ENCODE assay signal across 16 cellular contexts in the genomic region with DNA sequence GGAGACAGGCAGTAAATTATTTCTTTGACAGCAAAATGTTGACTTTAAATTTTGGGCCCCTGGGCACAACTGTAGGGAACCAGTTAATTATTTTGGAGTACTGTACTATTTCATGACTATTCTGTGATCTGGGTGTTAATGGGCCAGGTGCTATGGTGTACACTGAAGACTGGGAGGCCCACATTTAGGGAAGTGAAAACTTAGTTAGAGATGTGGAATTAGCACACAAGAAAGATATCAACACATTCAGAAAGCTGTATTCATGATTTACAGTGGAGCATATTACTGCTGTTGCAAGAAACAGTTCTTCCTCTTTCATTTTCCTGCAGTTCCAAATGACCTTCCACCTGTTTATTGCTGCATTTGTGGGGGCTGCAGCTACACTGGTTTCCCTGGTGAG. TPM values are rescaled to one million over a fixed set of nuclear protein-coding genes. Genes with fewer than 3 reads are reported as not detected.
DNase-seq lines count a peak whose midpoint lies in the region; ATAC-seq, FAIRE-seq and TF ChIP-seq lines count a peak whose summit lies in the region.
"Had no signal": no experiment of that assay in that cellular context is flagged by ENCODE, and none has a peak within 500 bp of the region (broad histone marks: within the 10 kb centered on the region; RNA-seq: fewer than 3 reads in every experiment).

No MANE protein-coding gene starts in this region.

- no peak for FAIRE-seq in GM12878 (lab: Jason Lieb, UNC)

- in situ Hi-C loops in GM12878 (cut with MboI), result no loop called here

- RAD21 ChIA-PET in GM12878 (lab: Charles Lee; ENCODE audit: unreplicated experiment), result no interaction called here

- ATAC-seq in GM18907 (IDR thresholded peaks at IDR 0.05; ENCODE audit: unreplicated experiment), result peak; percentile 90
- ATAC-seq in GM21825 (IDR thresholded peaks at IDR 0.05; ENCODE audit: unreplicated experiment), result peak; percentile 57
- ATAC-seq in HG03378 (IDR thresholded peaks at IDR 0.05; ENCODE audit: unreplicated experiment), result peak; percentile 72
- ATAC-seq in GM12878, result peak; percentile 85
- no peak for ATAC-seq in activated CD8-positive, alpha-beta memory T cell treated with anti-CD3 and anti-CD28 coated beads, Interleukin-2, amount 10 ng/mL, durations not matched to agents 7 days and 5 days

- intact Hi-C loops in GM12878 (cut with micrococcal nuclease; ENCODE audit: unreplicated experiment), result no loop called here

- no peaks in the 10 kb centered on the region for H3K4me1 ChIP-seq in GM12878 (ENCODE audit: control insufficient read depth, insufficient read depth, low read length)

- H3K4me1 Mint-ChIP-seq in activated CD8-positive, alpha-beta memory T cell treated with anti-CD3 and anti-CD28 coated beads, Interleukin-2, amount 10 ng/mL, durations not matched to agents 7 days and 5 days, result no peaks in the 10 kb centered on the region

- H3K27me3 ChIP-seq in GM12878 (replicated peaks in 1 of 2; ENCODE audit: control insufficient read depth in 2 of 2, insufficient read depth in 2 of 2, low read length in 1 of 2), result no peaks in the 10 kb centered on the region
- H3K27me3 ChIP-seq: cardiac muscle cell had no signal

- no peak for TF ChIP-seq CTCF in GM12878 (IDR thresholded peaks at IDR 0.05 in 2 of 3, conservative IDR thresholded peaks at IDR 0.05 in 1 of 3; ENCODE audit: control insufficient read depth in 2 of 3, extremely low read depth in 1 of 3, insufficient read depth in 1 of 3, low read depth in 3 of 3, low read length in 3 of 3)

- CTCF ChIA-PET in GM12878 (lab: Yijun Ruan, JAX), result no interaction called here
- CTCF ChIA-PET in activated CD8-positive, alpha-beta memory T cell treated with anti-CD3 and anti-CD28 coated beads, Interleukin-2, amount 10 ng/mL, durations not matched to agents 7 days and 5 days (lab: Charles Lee), result no interaction called here

- no peak overlapping the region for H3K4me3 ChIP-seq in GM12878
- H3K4me3 ChIP-seq: cardiac muscle cell had no signal

- POLR2A ChIA-PET in GM12878 (lab: Charles Lee), result no interaction called here

- H3K27ac Mint-ChIP-seq in activated CD8-positive, alpha-beta memory T cell treated with anti-CD3 and anti-CD28 coated beads, Interleukin-2, amount 10 ng/mL, durations not matched to agents 7 days and 5 days, result no peak overlapping the region
- H3K27ac Mint-ChIP-seq: CD4-positive, alpha-beta T cell had no signal

- SMC1A ChIA-PET in GM12878 (lab: Charles Lee; ENCODE audit: uncharacterized antibody, unreplicated experiment), result no interaction called here

- TF ChIP-seq EP300 in GM12878 (IDR thresholded peaks at IDR 0.05; ENCODE audit: borderline replicate concordance in 1 of 2, control insufficient read depth in 1 of 2, low read depth in 2 of 2, low read length in 2 of 2), result peak in 1 of 2 experiments; percentile 29; a peak in 1 of 4 replicates

- no peaks in the 10 kb centered on the region for H3K9me3 Mint-ChIP-seq in activated CD8-positive, alpha-beta memory T cell treated with anti-CD3 and anti-CD28 coated beads, Interleukin-2, amount 10 ng/mL, durations not matched to agents 7 days and 5 days (ENCODE audit: low read depth)
- H3K9me3 Mint-ChIP-seq: CD4-positive, alpha-beta T cell had no signal

- H3K9ac ChIP-seq in GM12878 (ENCODE audit: control insufficient read depth, insufficient read depth, low read length), result no peak overlapping the region
- H3K9ac ChIP-seq: parathyroid adenoma had no signal

- no TSS peak for BruUV-seq in GM12878 (replicated peaks; lab: Mats Ljungman, UMichigan)

- H3K36me3 Mint-ChIP-seq in activated CD8-positive, alpha-beta memory T cell treated with anti-CD3 and anti-CD28 coated beads, Interleukin-2, amount 10 ng/mL, durations not matched to agents 7 days and 5 days, result no peaks in the 10 kb centered on the region

- no peak for TF ChIP-seq POLR2A in GM12878 (IDR thresholded peaks at IDR 0.05; ENCODE audit: low read depth, low read length)

- H3K27me3 Mint-ChIP-seq in activated CD8-positive, alpha-beta memory T cell treated with anti-CD3 and anti-CD28 coated beads, Interleukin-2, amount 10 ng/mL, durations not matched to agents 7 days and 5 days, result peaks cover 13% of the 10 kb centered on the region
- H3K27me3 Mint-ChIP-seq: CD4-positive, alpha-beta T cell had no signal

- H3K4me3 Mint-ChIP-seq in activated CD8-positive, alpha-beta memory T cell treated with anti-CD3 and anti-CD28 coated beads, Interleukin-2, amount 10 ng/mL, durations not matched to agents 7 days and 5 days, result no peak overlapping the region
- H3K4me3 Mint-ChIP-seq: CD4-positive, alpha-beta T cell had no signal

- no peak overlapping the region for H3K4me2 ChIP-seq in GM12878 (ENCODE audit: control insufficient read depth, insufficient read depth)

- no peak for TF ChIP-seq RAD21 in GM12878 (IDR thresholded peaks at IDR 0.05; ENCODE audit: insufficient read depth, low read depth, low read length)

- H2AFZ ChIP-seq in GM12878 (ENCODE audit: control insufficient read depth, low read depth, low read length), result no peak overlapping the region
- H2AFZ ChIP-seq: parathyroid adenoma had no signal

- H3K27ac ChIP-seq in GM12878 (ENCODE audit: control insufficient read depth, insufficient read depth), result no peak overlapping the region
- H3K27ac ChIP-seq: cardiac muscle cell, parathyroid adenoma had no signal

- no peaks in the 10 kb centered on the region for H4K20me1 ChIP-seq in GM12878 (ENCODE audit: control insufficient read depth, insufficient read depth)

- DNase-seq in GM12878 (ENCODE audit: low read depth, low spot score), result no peak
- DNase-seq in NCI-H2029 treated with DMSO at 0.1 percent for 48 hours (lab: John Stamatoyannopoulos, UW), result no peak
- no peak for DNase-seq in activated CD8-positive, alpha-beta memory T cell treated with anti-CD3 and anti-CD28 coated beads, Interleukin-2, amount 10 ng/mL, durations not matched to agents 7 days and 5 days
- no peak for DNase-seq in activated naive CD4-positive, alpha-beta T cell treated with Interleukin-2 at 50 U/mL for 16 hours
- no peak for DNase-seq in NCI-H187 treated with DMSO at 0.1 percent for 48 hours (lab: John Stamatoyannopoulos, UW)
- DNase-seq: activated gamma-delta T cell treated with Interleukin-2 at 50 U/mL for 16 hours; CD4-positive, alpha-beta T cell; hypothalamus; NCI-H1092; NCI-H748 treated with DMSO at 0.1 percent for 48 hours; stimulated activated naive CD4-positive, alpha-beta T cell had no signal

- no peaks in the 10 kb centered on the region for H3K9me3 ChIP-seq in GM12878 (replicated peaks; ENCODE audit: control insufficient read depth, insufficient read depth, low read length)

- H3K79me2 ChIP-seq in GM12878 (ENCODE audit: control insufficient read depth, insufficient read depth, low read length), result no peaks in the 10 kb centered on the region
- H3K79me2 ChIP-seq: parathyroid adenoma had no signal

- H3K36me3 ChIP-seq in GM12878 (ENCODE audit: control insufficient read depth in 2 of 2, insufficient read depth in 2 of 2, low read length in 1 of 2), result no peaks in the 10 kb centered on the region
- H3K36me3 ChIP-seq: cardiac muscle cell had no signal

TF ChIP-seq in GM12878, 131 proteins besides CTCF, POLR2A, EP300 and RAD21 (continues in another document):
- TF ChIP-seq YY1 (IDR thresholded peaks at IDR 0.05; ENCODE audit: low read depth, low read length) (no peak), NR2F1 (conservative IDR thresholded peaks at IDR 0.05) (0 out of 2 replicates have a peak, but pooled peaks have one; percentile 32), TCF12 (IDR thresholded peaks at IDR 0.05; ENCODE audit: low read depth, low read length) (no peak), RAD51 (IDR thresholded peaks at IDR 0.05) (no peak), MTA2 (IDR thresholded peaks at IDR 0.05; ENCODE audit: low read depth) (peak; percentile 67), JUND (IDR thresholded peaks at IDR 0.05; ENCODE audit: low read depth, low read length) (no peak), RBBP5 (conservative IDR thresholded peaks at IDR 0.05) (no peak)

RNA-seq across cellular contexts. Expression of a gene that starts 12.4 kb away (rescaled TPM):
- not detected in 2 replicates for total RNA-seq in GM12878 (2013; cell fraction: nucleolus; rRNA removed)
- total RNA-seq in GM12878 (2014; rRNA removed), result not detected in 2 replicates
- total RNA-seq in GM12878 (2014; rRNA removed; fragmentation: Illumina TruSeq; extraction: Trizol), result not detected in 2 replicates
- not detected in 2 replicates for total RNA-seq in GM12878 (2021)
- polyA plus RNA-seq in GM12878 (2011; ENCODE audit: low read depth), result not detected
- not detected in 2 replicates for polyA plus RNA-seq in GM12878 (2011; rRNA removed)
- polyA plus RNA-seq in GM12878 (2011; cell fraction: cytosol; rRNA removed), result not detected in 2 replicates
- polyA plus RNA-seq in GM12878 (2011; cell fraction: nucleus; rRNA removed), result not detected in 2 replicates
- not detected in 2 replicates for polyA plus RNA-seq in GM12878 (2012)
- not detected in 2 replicates for polyA plus RNA-seq in GM12878 (2014; fragmentation: Illumina TruSeq; extraction: Trizol)
- polyA plus RNA-seq in GM12878 (2014; fragmentation: Nextera tagmentation; extraction: Ambion mirVana), result not detected
- not detected in 2 replicates for polyA plus RNA-seq in GM12878 (2014; rRNA removed)
- not detected for polyA plus RNA-seq in GM12878 (2016; fragmentation: Nextera tagmentation; extraction: Ambion mirVana)
- not detected in 2 replicates for polyA minus RNA-seq in GM12878 (2011; rRNA and poly(A)+ RNA removed)
- not detected in 2 replicates for polyA minus RNA-seq in GM12878 (2011; cell fraction: cytosol; rRNA and poly(A)+ RNA removed)
- polyA minus RNA-seq in GM12878 (2011; cell fraction: nucleus; rRNA and poly(A)+ RNA removed), result 0.10 TPM in 1 of 2 replicates, not detected in the other
- not detected for total RNA-seq in activated CD8-positive, alpha-beta memory T cell treated with anti-CD3 and anti-CD28 coated beads, Interleukin-2, amount 10 ng/mL, durations not matched to agents 7 days and 5 days
- total RNA-seq: CD4-positive, alpha-beta T cell had no signal
- polyA plus RNA-seq: cardiac muscle cell had no signal

RNA-seq across cellular contexts. Expression of a gene that starts 43.1 kb away (rescaled TPM):
- total RNA-seq in GM12878 (2013; cell fraction: nucleolus; rRNA removed), result 1.0 and 1.1 TPM in 2 replicates
- total RNA-seq in GM12878 (2014; rRNA removed) (0.28 and 0.49 TPM in 2 replicates), GM12878 (2014; rRNA removed; fragmentation: Illumina TruSeq; extraction: Trizol) (0.22 and 0.23 TPM in 2 replicates), GM12878 (2021) (0.08 and 0.21 TPM in 2 replicates)
- 0.17 TPM for polyA plus RNA-seq in GM12878 (2011; ENCODE audit: low read depth)
- polyA plus RNA-seq in GM12878 (2011; rRNA removed) (0.30 and 0.65 TPM in 2 replicates), GM12878 (2014; fragmentation: Illumina TruSeq; extraction: Trizol) (0.21 and 0.32 TPM in 2 replicates), GM12878 (2014; fragmentation: Nextera tagmentation; extraction: Ambion mirVana) (under 1 TPM; 0.05 to 0.08 TPM), GM12878 (2014; rRNA removed) (0.14 and 0.15 TPM in 2 replicates), GM12878 (2016; fragmentation: Nextera tagmentation; extraction: Ambion mirVana) (under 1 TPM; 0.18 to 0.20 TPM)
- polyA plus RNA-seq in GM12878 (2011; cell fraction: cytosol; rRNA removed), result 0.08 and 0.12 TPM in 2 replicates
- polyA plus RNA-seq in GM12878 (2011; cell fraction: nucleus; rRNA removed), result 0.50 and 0.55 TPM in 2 replicates
- polyA plus RNA-seq in GM12878 (2012), result 0.22 and 0.24 TPM in 2 replicates
- 0.22 and 0.31 TPM in 2 replicates for polyA minus RNA-seq in GM12878 (2011; rRNA and poly(A)+ RNA removed)
- not detected in 2 replicates for polyA minus RNA-seq in GM12878 (2011; cell fraction: cytosol; rRNA and poly(A)+ RNA removed)
- polyA minus RNA-seq in GM12878 (2011; cell fraction: nucleus; rRNA and poly(A)+ RNA removed), result 0.19 and 0.24 TPM in 2 replicates
- under 1 TPM; 0.19 to 0.26 TPM for total RNA-seq in activated CD8-positive, alpha-beta memory T cell treated with anti-CD3 and anti-CD28 coated beads, Interleukin-2, amount 10 ng/mL, durations not matched to agents 7 days and 5 days
